Comparison of ENCODE assay signal across 17 cellular contexts in genomic region chr2:6957910-6958615, GRCh38. TPM values are rescaled to one million over a fixed set of nuclear protein-coding genes. Genes with fewer than 3 reads are reported as not detected.
DNase-seq lines count a peak whose midpoint lies in the region; TF ChIP-seq lines count a peak whose summit lies in the region.
"Had no signal": no experiment of that assay in that cellular context is flagged by ENCODE, and none has a peak within 500 bp of the region (broad histone marks: within the 10 kb centered on the region; RNA-seq: fewer than 3 reads in every experiment).

No MANE protein-coding gene starts in this region.

- WGBS in prostate gland: 91% methylated on average over 15 of the region's 15 CpGs

- DNase-seq in G401 (ENCODE audit: low spot score): peak; percentile 98
- DNase-seq in SK-N-DZ (ENCODE audit: low spot score): peak; percentile 13
- peak; percentile 53 for DNase-seq in fibroblast of villous mesenchyme (ENCODE audit: low read depth)
- peak; percentile 2 for DNase-seq in prostate gland (ENCODE audit: low spot score)
- DNase-seq in NCI-H2107 treated with DMSO at 0.1 percent for 48 hours (lab: John Stamatoyannopoulos, UW; ENCODE audit: unreplicated experiment): no peak
- no peak for DNase-seq in NCI-H2227 treated with DMSO at 0.1 percent for 48 hours (lab: John Stamatoyannopoulos, UW)
- no peak for DNase-seq in DMS153 treated with DMSO at 0.1 percent for 48 hours (lab: John Stamatoyannopoulos, UW; ENCODE audit: unreplicated experiment)
- DNase-seq in stimulated activated CD8-positive, alpha-beta memory T cell treated with anti-CD3 and anti-CD28 coated beads, Interleukin-4, amount 100 ng/mL, for 48 hours: no peak
- DNase-seq: activated CD4-positive, alpha-beta T cell treated with anti-CD3 and anti-CD28 coated beads, Interleukin-2, amount 10 ng/mL, durations not matched to agents 7 days and 5 days; activated T-cell treated with anti-CD3 and anti-CD28 coated beads, Interleukin-2, amount 50 U/mL, for 72 hours; colonic mucosa; COR-L47; mammary epithelial cell; natural killer cell; right cardiac atrium; stimulated activated CD4-positive, alpha-beta T cell treated with anti-CD3 and anti-CD28 coated beads, Interleukin-2, amount 100 ng/mL, for 24 hours had no signal

- H3K9me3 ChIP-seq in prostate gland: no peaks in the 10 kb centered on the region
- H3K9me3 ChIP-seq: colonic mucosa had no signal

- TF ChIP-seq CTCF in fibroblast of villous mesenchyme (IDR thresholded peaks at IDR 0.05; ENCODE audit: insufficient read depth, low read depth, low read length): no peak
- TF ChIP-seq CTCF in prostate gland (IDR thresholded peaks at IDR 0.05): no peak

- H3K4me3 ChIP-seq in fibroblast of villous mesenchyme (ENCODE audit: low read depth, low read length) (no peak overlapping the region), prostate gland (no peak overlapping the region)
- H3K4me3 ChIP-seq: colonic mucosa had no signal

- in situ Hi-C loops in G401 (cut with HindIII; ENCODE audit: low sequenced_read_pairs): no loop called here

- TF ChIP-seq POLR2A in prostate gland (IDR thresholded peaks at IDR 0.05): no peak

- intact Hi-C loops in prostate gland (cut with DNase I): loop anchor here (5.0 kb wide), 1 partner anchor 36 kb away; no protein-coding TSS in a partner anchor

- peaks cover 3% of the 10 kb centered on the region for H3K4me1 ChIP-seq in prostate gland (replicated peaks)

- no peak overlapping the region for H3K27ac ChIP-seq in prostate gland
- H3K27ac ChIP-seq: colonic mucosa, KMS-11 had no signal

- no peaks in the 10 kb centered on the region for H3K27me3 ChIP-seq in prostate gland (replicated peaks; ENCODE audit: insufficient read depth)
- H3K27me3 ChIP-seq: colonic mucosa had no signal

- no peaks in the 10 kb centered on the region for H3K36me3 ChIP-seq in prostate gland
- H3K36me3 ChIP-seq: colonic mucosa had no signal

RNA-seq across cellular contexts. Expression of gene RNF144A, which starts 40.9 kb away (rescaled TPM):
- 3.3 and 13.4 TPM in 2 replicates for total RNA-seq in G401 (2014; rRNA removed; shearing (Covaris generic))
- 46.9 and 51.9 TPM in 2 replicates for polyA plus RNA-seq in SK-N-DZ (2014; cell fraction: cytosol; rRNA removed)
- polyA plus RNA-seq in SK-N-DZ (2014; cell fraction: nucleus; rRNA removed): 41.2 and 42.1 TPM in 2 replicates
- total RNA-seq in fibroblast of villous mesenchyme: 4.3 and 7.7 TPM in 2 replicates
- total RNA-seq in prostate gland: 10 to 100 TPM in 1 of 2 donors, 1 to 10 TPM in 1; 9.1 to 27.9 TPM

Comparison
In these comparisons a context has a peak if more than half of its experiments do, and no peak if none do; other contexts are left out.
1. DNase-seq: peak in G401 (single experiment), SK-N-DZ (single experiment), fibroblast of villous mesenchyme (single experiment) and prostate gland (single experiment); none in NCI-H2107 treated with DMSO at 0.1 percent for 48 hours (single experiment), NCI-H2227 treated with DMSO at 0.1 percent for 48 hours (single experiment), DMS153 treated with DMSO at 0.1 percent for 48 hours (single experiment) and stimulated activated CD8-positive, alpha-beta memory T cell treated with anti-CD3 and anti-CD28 coated beads, Interleukin-4, amount 100 ng/mL, for 48 hours (single experiment).